In genomic region chr10:124213881-124214523, GRCh38 we compare ENCODE assay signal across 14 cellular contexts.
"Had no signal": no experiment of that assay in that cellular context is flagged by ENCODE, and none has a peak within 500 bp of the region (broad histone marks: within the 10 kb centered on the region; RNA-seq: fewer than 3 reads in every experiment).

No MANE protein-coding gene starts in this region.

- H3K4me1 Mint-ChIP-seq: neural crest cell; stimulated activated effector memory CD8-positive, alpha-beta T cell treated with anti-CD3 and anti-CD28 coated beads, Interleukin-12 subunit alpha, Interleukin-12 subunit beta, amount 100 ng/mL, for 72 hours had no signal

- H3K36me3 Mint-ChIP-seq: naive B cell; stimulated activated effector memory CD8-positive, alpha-beta T cell treated with anti-CD3 and anti-CD28 coated beads, Interleukin-12 subunit alpha, Interleukin-12 subunit beta, amount 100 ng/mL, for 72 hours; type B pancreatic cell had no signal

- H3K4me3 Mint-ChIP-seq: naive B cell; neural crest cell; stimulated activated effector memory CD8-positive, alpha-beta T cell treated with anti-CD3 and anti-CD28 coated beads, Interleukin-12 subunit alpha, Interleukin-12 subunit beta, amount 100 ng/mL, for 72 hours; type B pancreatic cell had no signal

- ATAC-seq: left lobe of liver; right lobe of liver; stimulated activated effector memory CD8-positive, alpha-beta T cell treated with anti-CD3 and anti-CD28 coated beads, Interleukin-12 subunit alpha, Interleukin-12 subunit beta, amount 100 ng/mL, for 72 hours; stimulated activated naive CD8-positive, alpha-beta T cell treated with anti-CD3 and anti-CD28 coated beads, Interleukin-15, Interleukin-2, amounts not matched to agents 100 U/mL and 50 U/mL, for 24 hours had no signal

- DNase-seq: cortex of kidney; dorsolateral prefrontal cortex; effector CD8-positive, alpha-beta T cell; naive B cell; ovary; stimulated activated CD4-positive, alpha-beta T cell treated with anti-CD3 and anti-CD28 coated beads, Interleukin-4, amount 100 ng/mL, for 1 hour; stimulated activated CD8-positive, alpha-beta memory T cell treated with anti-CD3 and anti-CD28 coated beads, Interleukin-4, amount 100 ng/mL, for 48 hours; stimulated activated naive CD8-positive, alpha-beta T cell treated with anti-CD3 and anti-CD28 coated beads, Interleukin-15, Interleukin-2, amounts not matched to agents 100 U/mL and 50 U/mL, for 24 hours; thyroid gland had no signal

- H3K27ac Mint-ChIP-seq: naive B cell; stimulated activated effector memory CD8-positive, alpha-beta T cell treated with anti-CD3 and anti-CD28 coated beads, Interleukin-12 subunit alpha, Interleukin-12 subunit beta, amount 100 ng/mL, for 72 hours; type B pancreatic cell had no signal

- H3K9me3 Mint-ChIP-seq: stimulated activated effector memory CD8-positive, alpha-beta T cell treated with anti-CD3 and anti-CD28 coated beads, Interleukin-12 subunit alpha, Interleukin-12 subunit beta, amount 100 ng/mL, for 72 hours had no signal
